ENCODE assay signal across 1 cellular context in genomic region chr22:28609921-28610320, GRCh38.
TF ChIP-seq lines count a peak whose summit lies in the region.

No MANE protein-coding gene starts in this region.

TF ChIP-seq in K562, 482 proteins besides CTCF, POLR2A, EP300 and RAD21 (continued from another document):
- TF ChIP-seq ATF4 (CRISPR knock-in tag; IDR thresholded peaks at IDR 0.05): no peak
- TF ChIP-seq CAMTA2 (CRISPR knock-in tag; conservative IDR thresholded peaks at IDR 0.05): no peak
- TF ChIP-seq SRSF9 (IDR thresholded peaks at IDR 0.05; ENCODE audit: borderline replicate concordance, low read depth, low read length): no peak
- no peak for TF ChIP-seq ZBTB43 (CRISPR knock-in tag; IDR thresholded peaks at IDR 0.05)
- TF ChIP-seq ZNF384 (IDR thresholded peaks at IDR 0.05; ENCODE audit: low read depth, low read length): peak; percentile 73
- no peak for TF ChIP-seq ZNF124 (CRISPR knock-in tag; IDR thresholded peaks at IDR 0.05)
- peak; percentile 23; the same call in 1 of the 2 replicates for TF ChIP-seq TAL1 (IDR thresholded peaks at IDR 0.05)
- no peak for TF ChIP-seq FOXP1 (CRISPR knock-in tag; IDR thresholded peaks at IDR 0.05)
- no peak for TF ChIP-seq SNAPC5 (CRISPR knock-in tag; IDR thresholded peaks at IDR 0.05)
- no peak for TF ChIP-seq XRCC3 (IDR thresholded peaks at IDR 0.05)
- TF ChIP-seq MEF2D (tag; conservative IDR thresholded peaks at IDR 0.05; ENCODE audit: low read depth): no peak
- no peak for TF ChIP-seq SIN3A (IDR thresholded peaks at IDR 0.05; ENCODE audit: borderline replicate concordance in 2 of 2, control insufficient read depth in 1 of 2, low read depth in 2 of 2, low read length in 2 of 2)
- TF ChIP-seq PRDM10 (IDR thresholded peaks at IDR 0.05; ENCODE audit: partially characterized antibody): peak; percentile 16
- TF ChIP-seq ZNF431 (CRISPR knock-in tag; IDR thresholded peaks at IDR 0.05): no peak
- TF ChIP-seq CREM (IDR thresholded peaks at IDR 0.05; ENCODE audit: low read depth): no peak
- no peak for TF ChIP-seq CBX3 (IDR thresholded peaks at IDR 0.05; ENCODE audit: borderline replicate concordance in 1 of 2, low read length in 2 of 2)
- TF ChIP-seq CXXC5 (CRISPR knock-in tag; IDR thresholded peaks at IDR 0.05): no peak
- no peak for TF ChIP-seq E2F8 (IDR thresholded peaks at IDR 0.05; ENCODE audit: low read depth, partially characterized antibody)
- 0 out of 4 replicates have a peak, but pooled peaks of 1 of the 2 experiments have one; percentile 13 for TF ChIP-seq RCOR1 (IDR thresholded peaks at IDR 0.05; ENCODE audit: borderline replicate concordance in 1 of 2, low read depth in 2 of 2, low read length in 2 of 2)
- 0 out of 2 replicates have a peak, but pooled peaks have one; percentile 12 for TF ChIP-seq PKNOX1 (IDR thresholded peaks at IDR 0.05)
- TF ChIP-seq CTBP1 (IDR thresholded peaks at IDR 0.05; ENCODE audit: borderline replicate concordance): peak; percentile 31; the same call in 1 of the 2 replicates
- no peak for TF ChIP-seq ZNF655 (CRISPR knock-in tag; IDR thresholded peaks at IDR 0.05)
- TF ChIP-seq ELK3 (CRISPR knock-in tag; IDR thresholded peaks at IDR 0.05): no peak
- TF ChIP-seq MNT (conservative IDR thresholded peaks at IDR 0.05): peak; percentile 31 to 66; a peak in 2 of 4 replicates
